In the genomic region with DNA sequence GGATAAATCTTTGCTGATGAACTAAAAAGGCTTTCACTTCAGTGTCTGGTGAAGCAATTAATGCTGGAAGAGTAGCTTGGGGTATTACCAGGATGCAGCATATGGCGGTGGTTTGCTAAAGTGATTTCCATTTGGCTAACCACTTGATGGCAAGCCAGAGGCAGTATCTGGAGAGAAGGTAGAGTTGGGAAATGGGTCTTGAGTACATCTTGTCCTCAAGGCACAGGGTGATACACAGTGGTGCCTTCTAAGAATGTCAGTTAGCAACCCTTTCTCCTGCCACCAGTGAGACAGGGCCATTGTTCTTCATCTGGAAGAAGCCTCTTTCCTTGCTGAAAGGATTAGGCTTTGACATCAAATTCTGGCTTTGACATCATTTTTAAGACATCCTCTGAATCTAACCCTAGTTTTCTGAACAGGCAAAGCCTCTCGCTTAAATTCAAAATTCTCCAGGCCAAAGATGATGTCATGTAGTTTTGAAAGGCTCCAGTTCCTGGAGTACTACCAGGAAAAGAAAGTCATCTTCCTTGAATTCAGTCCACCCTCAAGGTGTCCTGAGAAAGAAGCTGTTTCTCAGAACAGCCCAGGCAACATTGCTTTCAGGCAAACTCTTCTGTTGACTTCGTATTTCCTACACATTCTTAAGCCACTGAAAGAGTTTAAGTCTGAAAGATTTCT, we compare ENCODE assay signal across 11 cellular contexts.
DNase-seq lines count a peak whose midpoint lies in the region; ATAC-seq and TF ChIP-seq lines count a peak whose summit lies in the region.
"Had no signal": no experiment of that assay in that cellular context is flagged by ENCODE, and none has a peak within 500 bp of the region (broad histone marks: within the 10 kb centered on the region; RNA-seq: fewer than 3 reads in every experiment).

No MANE protein-coding gene starts in this region.

- H3K4ac ChIP-seq in H9 (ENCODE audit: low read depth, low read length), result no peak overlapping the region

- no peak overlapping the region for H3K18ac ChIP-seq in H9 (ENCODE audit: insufficient read length, low read depth, low read length)

- H3K4me3 Mint-ChIP-seq in H9, result no peak overlapping the region

- H3K9ac ChIP-seq in H9 (ENCODE audit: extremely low read depth, insufficient read length, low read length), result no peak overlapping the region

- no peak overlapping the region for H4K5ac ChIP-seq in H9 (ENCODE audit: insufficient read length, low read depth, low read length)

- ATAC-seq in omental fat pad (ENCODE audit: low FRiP score), result peak; percentile 71

- no peak for TF ChIP-seq CTCF in omental fat pad (IDR thresholded peaks at IDR 0.05)
- no peak for TF ChIP-seq CTCF in H9 (conservative IDR thresholded peaks at IDR 0.05)
- no peak for TF ChIP-seq CTCF in GM10248 (IDR thresholded peaks at IDR 0.05; ENCODE audit: control extremely low read depth, extremely low read depth, low read depth, missing control alignments)

- no peaks in the 10 kb centered on the region for H3K4me1 Mint-ChIP-seq in H9

- no peak overlapping the region for H2BK120ac ChIP-seq in H9 (ENCODE audit: low read depth, low read length, poor library complexity, severe bottlenecking)

- POLR2A ChIA-PET in GM10248 (lab: Yijun Ruan, JAX), result no interaction called here

- H3K27me3 ChIP-seq in H9 (ENCODE audit: insufficient read depth, low read length), result no peaks in the 10 kb centered on the region
- H3K27me3 ChIP-seq: pancreas had no signal

- DNase-seq in AG08395 (ENCODE audit: low spot score), result peak; percentile 59
- peak; percentile 7 for DNase-seq in NCI-H82 treated with DMSO at 0.1 percent for 48 hours (lab: John Stamatoyannopoulos, UW; ENCODE audit: unreplicated experiment)
- no peak for DNase-seq in epithelial cell of prostate (ENCODE audit: low read depth, low spot score)
- no peak for DNase-seq in omental fat pad (ENCODE audit: low spot score)
- no peak for DNase-seq in H9
- DNase-seq in GM10248 (ENCODE audit: extremely low spot score), result no peak
- no peak for DNase-seq in NCI-H1417 treated with DMSO at 0.1 percent for 48 hours (lab: John Stamatoyannopoulos, UW)
- no peak for DNase-seq in mucosa of gallbladder (ENCODE audit: low spot score)
- DNase-seq: head of caudate nucleus, NCI-H226, pancreas had no signal

- H3K36me3 Mint-ChIP-seq in H9 (ENCODE audit: insufficient read depth in 1 of 3, low read depth in 3 of 3), result no peaks in the 10 kb centered on the region

- no peaks in the 10 kb centered on the region for H3K79me1 ChIP-seq in H9 (ENCODE audit: insufficient read depth, low read depth, low read length, poor library complexity, severe bottlenecking)

- H3K9me3 ChIP-seq in H9 (ENCODE audit: control insufficient read depth, low read depth, low read length), result no peaks in the 10 kb centered on the region
- H3K9me3 ChIP-seq: pancreas had no signal

- peak overlapping the region; percentile 22 for H3K27ac ChIP-seq in epithelial cell of prostate
- no peak overlapping the region for H3K27ac ChIP-seq in H9 (ENCODE audit: insufficient read length, low read depth, low read length)
- H3K27ac ChIP-seq: pancreas had no signal

- H2BK5ac ChIP-seq in H9 (ENCODE audit: insufficient read length, low read length), result no peak overlapping the region

- H2BK12ac ChIP-seq in H9 (ENCODE audit: insufficient read length, low read depth, low read length), result no peak overlapping the region

- H2AFZ ChIP-seq in H9 (ENCODE audit: low read length), result no peak overlapping the region

- H3K14ac ChIP-seq in H9 (ENCODE audit: insufficient read depth, low read length), result no peak overlapping the region

- H2BK20ac ChIP-seq in H9 (ENCODE audit: low read depth, low read length, poor library complexity, severe bottlenecking), result no peak overlapping the region

- H3K27me3 Mint-ChIP-seq in H9 (ENCODE audit: low read depth), result no peaks in the 10 kb centered on the region

- CTCF ChIA-PET in GM10248 (lab: Yijun Ruan, JAX), result interaction anchor here (0.9 kb wide), 1 partner anchor 78 kb away, joined by 3 read pairs; no protein-coding TSS in a partner anchor

- no peaks in the 10 kb centered on the region for H4K20me1 ChIP-seq in H9 (ENCODE audit: control insufficient read depth, insufficient read depth, insufficient read length)

- no peak overlapping the region for H2BK15ac ChIP-seq in H9 (ENCODE audit: low read depth, low read length)

- H3K23me2 ChIP-seq in H9 (ENCODE audit: insufficient read length, low read depth, low read length, poor library complexity, severe bottlenecking), result no peaks in the 10 kb centered on the region

- no peak overlapping the region for H2AK5ac ChIP-seq in H9 (ENCODE audit: insufficient read length, low read length)

- H3K9me3 Mint-ChIP-seq in H9, result no peaks in the 10 kb centered on the region

- no peaks in the 10 kb centered on the region for H3K79me2 ChIP-seq in H9 (ENCODE audit: insufficient read depth, low read length)

- no peak overlapping the region for H3K56ac ChIP-seq in H9 (ENCODE audit: insufficient read length, low read depth, low read length)

- H3K27ac Mint-ChIP-seq in H9, result no peak overlapping the region

- H3K4me2 ChIP-seq in H9 (ENCODE audit: insufficient read depth, insufficient read length, low read length), result no peak overlapping the region

- no CpG with 5 or more reads among the region's 3 CpGs for WGBS in H9 (ENCODE audit: extremely low coverage, insufficient read length, low lambda C conversion rate)

- H3K23ac ChIP-seq in H9 (ENCODE audit: insufficient read length, low read depth, low read length), result no peak overlapping the region

- H4K91ac ChIP-seq in H9 (ENCODE audit: insufficient read length, low read depth, low read length), result no peak overlapping the region

- H3T11ph ChIP-seq in H9 (ENCODE audit: low read length), result no peak overlapping the region

- no peaks in the 10 kb centered on the region for H3K4me1 ChIP-seq in H9 (ENCODE audit: insufficient read depth, low read length)

- no peak overlapping the region for H4K8ac ChIP-seq in H9 (replicated peaks; ENCODE audit: insufficient read length, low read depth, low read length)

Comparison
In these comparisons a context has a peak if more than half of its experiments do, and no peak if none do; other contexts are left out.
1. DNase-seq: peak in AG08395 (single experiment) and NCI-H82 treated with DMSO at 0.1 percent for 48 hours (single experiment); none in epithelial cell of prostate (single experiment), omental fat pad (single experiment), H9 (single experiment), GM10248 (single experiment), NCI-H1417 treated with DMSO at 0.1 percent for 48 hours (single experiment) and mucosa of gallbladder (single experiment).